Comparison of ENCODE assay signal across 8 cellular contexts in genomic region chr19:54390942-54391577, GRCh38. TPM values are rescaled to one million over a fixed set of nuclear protein-coding genes. Genes with fewer than 3 reads are reported as not detected.
DNase-seq lines count a peak whose midpoint lies in the region; ATAC-seq and TF ChIP-seq lines count a peak whose summit lies in the region.

No MANE protein-coding gene starts in this region.

- no peaks in the 10 kb centered on the region for H3K9me3 ChIP-seq in effector memory CD4-positive, alpha-beta T cell (ENCODE audit: control insufficient read depth, low read length)

- peak; percentile 89 for DNase-seq in NCI-H2227 (lab: John Stamatoyannopoulos, UW; ENCODE audit: unreplicated experiment)
- DNase-seq in activated CD4-positive, alpha-beta memory T cell treated with anti-CD3 and anti-CD28 coated beads for 36 hours: peak; percentile 60
- DNase-seq in effector memory CD4-positive, alpha-beta T cell: peak in 2 of 3 donors; percentile 40 to 60
- peak; percentile 51 for DNase-seq in mucosa of gallbladder (ENCODE audit: low spot score)
- peak; percentile 52 to 59 for DNase-seq in stimulated activated naive CD8-positive, alpha-beta T cell treated with anti-CD3 and anti-CD28 coated beads, Interleukin-15, amount 100 ng/mL, for 72 hours

- CTCF ChIA-PET in activated CD4-positive, alpha-beta memory T cell treated with anti-CD3 and anti-CD28 coated beads for 36 hours (lab: Charles Lee): interaction anchor here (0.6 to 6.7 kb wide), 23 partner anchors 10 to 132 kb away, joined by 3 to 145 read pairs (median 6); partner anchors contain the start of genes LAIR1 and LENG8

- H3K27ac Mint-ChIP-seq in activated CD4-positive, alpha-beta memory T cell treated with anti-CD3 and anti-CD28 coated beads for 36 hours: no peak overlapping the region
- H3K27ac Mint-ChIP-seq in stimulated activated naive CD8-positive, alpha-beta T cell treated with anti-CD3 and anti-CD28 coated beads, Interleukin-15, amount 100 ng/mL, for 72 hours: peak overlapping the region in 1 of 2 donors; percentile 65

- no peaks in the 10 kb centered on the region for H3K36me3 ChIP-seq in effector memory CD4-positive, alpha-beta T cell (ENCODE audit: control insufficient read depth, insufficient read depth, low read length)

- intact Hi-C loops in activated CD4-positive, alpha-beta memory T cell treated with anti-CD3 and anti-CD28 coated beads for 36 hours (cut with micrococcal nuclease): loop anchor here (1.0 kb wide), 1 partner anchor 66 kb away; no protein-coding TSS in a partner anchor

- no peaks in the 10 kb centered on the region for H3K9me3 Mint-ChIP-seq in activated CD4-positive, alpha-beta memory T cell treated with anti-CD3 and anti-CD28 coated beads for 36 hours
- no peaks in the 10 kb centered on the region for H3K9me3 Mint-ChIP-seq in stimulated activated naive CD8-positive, alpha-beta T cell treated with anti-CD3 and anti-CD28 coated beads, Interleukin-15, amount 100 ng/mL, for 72 hours

- no peak overlapping the region for H3K4me3 ChIP-seq in effector memory CD4-positive, alpha-beta T cell (ENCODE audit: insufficient read depth, low read depth, low read length, poor library complexity, severe bottlenecking)

- peaks cover 15% of the 10 kb centered on the region for H3K27me3 Mint-ChIP-seq in activated CD4-positive, alpha-beta memory T cell treated with anti-CD3 and anti-CD28 coated beads for 36 hours
- H3K27me3 Mint-ChIP-seq in stimulated activated naive CD8-positive, alpha-beta T cell treated with anti-CD3 and anti-CD28 coated beads, Interleukin-15, amount 100 ng/mL, for 72 hours: peaks cover 8% of the 10 kb centered on the region

- ATAC-seq in stimulated activated naive CD8-positive, alpha-beta T cell treated with anti-CD3 and anti-CD28 coated beads, Interleukin-15, amount 100 ng/mL, for 72 hours: no peak
- ATAC-seq in GM21786 (IDR thresholded peaks at IDR 0.05; ENCODE audit: unreplicated experiment): no peak

- no peaks in the 10 kb centered on the region for H3K36me3 Mint-ChIP-seq in activated CD4-positive, alpha-beta memory T cell treated with anti-CD3 and anti-CD28 coated beads for 36 hours

- H3K27me3 ChIP-seq in effector memory CD4-positive, alpha-beta T cell (replicated peaks; ENCODE audit: control insufficient read depth, insufficient read depth, low read length, poor library complexity, severe bottlenecking): no peaks in the 10 kb centered on the region

- H3K4me3 Mint-ChIP-seq in activated CD4-positive, alpha-beta memory T cell treated with anti-CD3 and anti-CD28 coated beads for 36 hours: no peak overlapping the region
- H3K4me3 Mint-ChIP-seq in stimulated activated naive CD8-positive, alpha-beta T cell treated with anti-CD3 and anti-CD28 coated beads, Interleukin-15, amount 100 ng/mL, for 72 hours: no peak overlapping the region

- H3K4me1 ChIP-seq in effector memory CD4-positive, alpha-beta T cell (ENCODE audit: control insufficient read depth, insufficient read depth, low read length, poor library complexity, severe bottlenecking): peaks cover 30% of the 10 kb centered on the region

- TF ChIP-seq CTCF in 22Rv1 (IDR thresholded peaks at IDR 0.05): peak; percentile 90
- TF ChIP-seq CTCF in GM12873 (IDR thresholded peaks at IDR 0.05; ENCODE audit: insufficient read depth, low read depth, low read length, missing control alignments): peak; percentile 83

- H3K4me1 Mint-ChIP-seq in activated CD4-positive, alpha-beta memory T cell treated with anti-CD3 and anti-CD28 coated beads for 36 hours (ENCODE audit: low read depth): peaks cover 32% of the 10 kb centered on the region
- peaks cover 37% of the 10 kb centered on the region for H3K4me1 Mint-ChIP-seq in stimulated activated naive CD8-positive, alpha-beta T cell treated with anti-CD3 and anti-CD28 coated beads, Interleukin-15, amount 100 ng/mL, for 72 hours

- POLR2A ChIA-PET in activated CD4-positive, alpha-beta memory T cell treated with anti-CD3 and anti-CD28 coated beads for 36 hours (lab: Charles Lee): interaction anchor here (0.6 kb wide), 1 partner anchor 68 kb away, joined by 3 read pairs; no protein-coding TSS in a partner anchor

- no peak overlapping the region for H3K27ac ChIP-seq in 22Rv1
- no peak overlapping the region for H3K27ac ChIP-seq in effector memory CD4-positive, alpha-beta T cell (ENCODE audit: insufficient read depth, low read length, poor library complexity, severe bottlenecking)

RNA-seq across cellular contexts. Expression of gene TTYH1, which starts 24.2 kb away (rescaled TPM):
- total RNA-seq in activated CD4-positive, alpha-beta memory T cell treated with anti-CD3 and anti-CD28 coated beads for 36 hours: not detected
- total RNA-seq in mucosa of gallbladder: 2.7 TPM

RNA-seq across cellular contexts. Expression of gene LAIR1, which starts 26.3 kb away (rescaled TPM):
- total RNA-seq in activated CD4-positive, alpha-beta memory T cell treated with anti-CD3 and anti-CD28 coated beads for 36 hours: 1 to 10 TPM; 4.9 to 5.7 TPM
- total RNA-seq in mucosa of gallbladder: 36.1 TPM

RNA-seq across cellular contexts. Expression of gene LILRA4, which starts 52.1 kb away (rescaled TPM):
- not detected for total RNA-seq in activated CD4-positive, alpha-beta memory T cell treated with anti-CD3 and anti-CD28 coated beads for 36 hours
- total RNA-seq in mucosa of gallbladder: 0.26 TPM

RNA-seq across cellular contexts. Expression of gene LENG8, which starts 57.9 kb away (rescaled TPM):
- 100 to 1,000 TPM; 163 to 176 TPM for total RNA-seq in activated CD4-positive, alpha-beta memory T cell treated with anti-CD3 and anti-CD28 coated beads for 36 hours
- 236 TPM for total RNA-seq in mucosa of gallbladder
